Comparison of ENCODE assay signal across 28 cellular contexts in the genomic region with DNA sequence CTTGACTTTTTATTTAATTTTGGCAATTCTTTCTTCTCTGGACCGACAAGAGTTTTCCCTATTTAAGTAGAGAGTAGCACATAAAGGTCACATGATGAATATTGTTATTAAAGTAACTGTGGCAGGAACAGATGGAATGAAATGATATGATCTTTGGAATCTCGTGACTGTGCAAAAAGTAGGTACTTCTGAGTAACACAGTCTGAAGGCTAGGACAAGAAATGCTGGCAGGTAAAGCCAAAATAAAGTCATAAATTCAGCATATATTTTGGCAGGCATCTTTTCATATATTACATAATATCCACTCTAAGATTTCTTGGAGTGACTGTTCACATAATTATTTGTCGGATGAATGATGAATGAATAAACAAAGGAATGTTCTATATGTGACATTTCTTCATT.
"Had no signal": no experiment of that assay in that cellular context is flagged by ENCODE, and none has a peak within 500 bp of the region (broad histone marks: within the 10 kb centered on the region; RNA-seq: fewer than 3 reads in every experiment).

No MANE protein-coding gene starts in this region.

- H3K4me3 ChIP-seq: body of pancreas, coronary artery, esophagus squamous epithelium, left lung, right atrium auricular region, skin epidermis, transverse colon had no signal

- H3K27ac Mint-ChIP-seq: activated CD4-positive, alpha-beta T cell treated with anti-CD3 and anti-CD28 coated beads for 36 hours; activated CD8-positive, alpha-beta T cell treated with anti-CD3 and anti-CD28 coated beads, Interleukin-2, amount 10 ng/mL, durations not matched to agents 7 days and 5 days; activated naive CD4-positive, alpha-beta T cell treated with anti-CD3 and anti-CD28 coated beads, Interleukin-2, amount 50 U/mL, for 72 hours; activated T-cell treated with anti-CD3 and anti-CD28 coated beads, Interleukin-2, amount 50 U/mL, for 72 hours; memory B cell; naive thymus-derived CD8-positive, alpha-beta T cell; progenitor cell of endocrine pancreas; T-helper 17 cell had no signal

- DNase-seq: activated CD4-positive, alpha-beta T cell treated with anti-CD3 and anti-CD28 coated beads for 36 hours; activated CD8-positive, alpha-beta memory T cell treated with anti-CD3 and anti-CD28 coated beads, Interleukin-2, amount 50 U/mL, for 48 hours; activated CD8-positive, alpha-beta T cell treated with anti-CD3 and anti-CD28 coated beads, Interleukin-2, amount 10 ng/mL, durations not matched to agents 7 days and 5 days; activated gamma-delta T cell; activated T-cell treated with anti-CD3 and anti-CD28 coated beads, Interleukin-2, amount 50 U/mL, for 72 hours; amniotic stem cell; body of pancreas; central memory CD4-positive, alpha-beta T cell; esophagus squamous epithelium; foreskin fibroblast; glutamatergic neuron; hypothalamus; kidney; left lung; naive thymus-derived CD8-positive, alpha-beta T cell; stimulated activated CD4-positive, alpha-beta T cell treated with anti-CD3 and anti-CD28 coated beads, Interleukin-4, amount 100 ng/mL, for 24 hours; stimulated activated naive CD4-positive, alpha-beta T cell treated with Interleukin-2 at 50 U/mL for 16 hours; substantia nigra; T-helper 17 cell; transverse colon; WERI-Rb-1 had no signal

- H3K27me3 Mint-ChIP-seq: activated CD4-positive, alpha-beta T cell treated with anti-CD3 and anti-CD28 coated beads for 36 hours; memory B cell; progenitor cell of endocrine pancreas; T-helper 17 cell had no signal

- H3K36me3 ChIP-seq: esophagus squamous epithelium, left lung, neutrophil, right atrium auricular region, transverse colon, WERI-Rb-1 had no signal

- H3K36me3 Mint-ChIP-seq: activated naive CD4-positive, alpha-beta T cell treated with anti-CD3 and anti-CD28 coated beads, Interleukin-2, amount 50 U/mL, for 72 hours had no signal

- ATAC-seq: activated CD4-positive, alpha-beta T cell treated with anti-CD3 and anti-CD28 coated beads for 36 hours; activated CD8-positive, alpha-beta T cell treated with anti-CD3 and anti-CD28 coated beads, Interleukin-2, amount 10 ng/mL, durations not matched to agents 7 days and 5 days; activated naive CD4-positive, alpha-beta T cell treated with anti-CD3 and anti-CD28 coated beads, Interleukin-2, amount 50 U/mL, for 72 hours; activated T-cell treated with anti-CD3 and anti-CD28 coated beads, Interleukin-2, amount 50 U/mL, for 72 hours; body of pancreas; left lung; naive thymus-derived CD8-positive, alpha-beta T cell; T-helper 17 cell had no signal

- H3K9me3 ChIP-seq: body of pancreas, esophagus squamous epithelium, left lung, neutrophil, transverse colon had no signal

- H3K9me3 Mint-ChIP-seq: activated naive CD4-positive, alpha-beta T cell treated with anti-CD3 and anti-CD28 coated beads, Interleukin-2, amount 50 U/mL, for 72 hours had no signal

- H3K4me1 Mint-ChIP-seq: activated CD4-positive, alpha-beta T cell treated with anti-CD3 and anti-CD28 coated beads for 36 hours; memory B cell; naive thymus-derived CD8-positive, alpha-beta T cell; T-helper 17 cell had no signal

- H3K4me3 Mint-ChIP-seq: activated CD4-positive, alpha-beta T cell treated with anti-CD3 and anti-CD28 coated beads for 36 hours; activated CD8-positive, alpha-beta T cell treated with anti-CD3 and anti-CD28 coated beads, Interleukin-2, amount 10 ng/mL, durations not matched to agents 7 days and 5 days; activated T-cell treated with anti-CD3 and anti-CD28 coated beads, Interleukin-2, amount 50 U/mL, for 72 hours; memory B cell; naive thymus-derived CD8-positive, alpha-beta T cell; T-helper 17 cell had no signal

- H3K27ac ChIP-seq: body of pancreas, coronary artery, esophagus squamous epithelium, left lung, neutrophil, right atrium auricular region, skin epidermis, transverse colon, WERI-Rb-1 had no signal

- H3K27me3 ChIP-seq: body of pancreas, esophagus squamous epithelium, left lung, neutrophil, right atrium auricular region, transverse colon had no signal

- H3K4me1 ChIP-seq: body of pancreas, esophagus squamous epithelium, left lung, right atrium auricular region, transverse colon had no signal
